9 cellular contexts compared by ENCODE assay signal in genomic region chr4:56958111-56958517, GRCh38. TPM values are rescaled to one million over a fixed set of nuclear protein-coding genes. Genes with fewer than 3 reads are reported as not detected.
DNase-seq lines count a peak whose midpoint lies in the region; ATAC-seq, FAIRE-seq and TF ChIP-seq lines count a peak whose summit lies in the region.
"Had no signal": no experiment of that assay in that cellular context is flagged by ENCODE, and none has a peak within 500 bp of the region (broad histone marks: within the 10 kb centered on the region; RNA-seq: fewer than 3 reads in every experiment).

No MANE protein-coding gene starts in this region.

- in situ Hi-C loops in astrocyte of the cerebellum (cut with HindIII; ENCODE audit: low sequenced_read_pairs), result no loop called here

- H3K4me3 ChIP-seq in ACC112 (ENCODE audit: low read depth, low read length) (peak overlapping the region; percentile 20), astrocyte of the cerebellum (ENCODE audit: low read depth, low read length) (peak overlapping the region; percentile 2), kidney epithelial cell (ENCODE audit: low read depth, low read length) (no peak overlapping the region)

- H3K79me2 ChIP-seq in ACC112 (ENCODE audit: control insufficient read depth, insufficient read depth, low read length, unreplicated experiment), result no peaks in the 10 kb centered on the region

- no peak for ATAC-seq in HG03442 (IDR thresholded peaks at IDR 0.05; ENCODE audit: unreplicated experiment)

- no peak for FAIRE-seq in GM12892 (lab: Jason Lieb, UNC)
- FAIRE-seq: G401.6 had no signal

- TF ChIP-seq CTCF in astrocyte of the cerebellum (IDR thresholded peaks at IDR 0.05; ENCODE audit: low read depth, low read length, missing control alignments), result no peak
- no peak for TF ChIP-seq CTCF in kidney epithelial cell (IDR thresholded peaks at IDR 0.05; ENCODE audit: insufficient read depth, low read length, poor library complexity, severe bottlenecking)

- H2AFZ ChIP-seq in ACC112 (ENCODE audit: low read length, unreplicated experiment), result peak overlapping the region; percentile 2

- H3K27me3 ChIP-seq in ACC112 (ENCODE audit: insufficient read depth, low read length), result no peaks in the 10 kb centered on the region
- H3K27me3 ChIP-seq in kidney epithelial cell (ENCODE audit: control insufficient read depth, insufficient read depth, low read length), result no peaks in the 10 kb centered on the region

- H3K36me3 ChIP-seq in ACC112 (ENCODE audit: insufficient read depth, low read length) (peaks cover 4% of the 10 kb centered on the region; the same call in 1 of the 2 replicates), kidney epithelial cell (ENCODE audit: control insufficient read depth, insufficient read depth, low read length) (no peaks in the 10 kb centered on the region)

- DNase-seq in NCI-H1105 (lab: John Stamatoyannopoulos, UW), result peak; percentile 6
- peak; percentile 95 for DNase-seq in astrocyte of the cerebellum (ENCODE audit: low read depth)
- DNase-seq in kidney epithelial cell (ENCODE audit: low read depth), result peak; percentile 87
- DNase-seq in superior temporal gyrus (ENCODE audit: extremely low spot score), result peak; percentile 60
- no peak for DNase-seq in GM12892 (ENCODE audit: insufficient read length)
- DNase-seq in UCSD-AML1 (lab: John Stamatoyannopoulos, UW; ENCODE audit: unreplicated experiment), result no peak

- peak overlapping the region; percentile 79 for H3K27ac ChIP-seq in ACC112 (ENCODE audit: low read depth, low read length)

- no peak for TF ChIP-seq POLR2A in GM12892 (IDR thresholded peaks at IDR 0.05; ENCODE audit: low read depth, low read length)

- peaks cover 14% of the 10 kb centered on the region for H3K4me1 ChIP-seq in ACC112 (ENCODE audit: control insufficient read depth, insufficient read depth, low read length, unreplicated experiment)

RNA-seq across cellular contexts. Expression of gene NOA1, which starts 19.3 kb away (rescaled TPM):
- total RNA-seq in kidney epithelial cell, result 25.1 and 27.3 TPM in 2 replicates
- 12.8 TPM for polyA plus RNA-seq in GM12892 (2012; ENCODE audit: missing spikeins)

RNA-seq across cellular contexts. Expression of gene POLR2B, which starts 20.6 kb away (rescaled TPM):
- 84.5 and 124 TPM in 2 replicates for total RNA-seq in kidney epithelial cell
- polyA plus RNA-seq in GM12892 (2012; ENCODE audit: missing spikeins), result 64.4 TPM

RNA-seq across cellular contexts. Expression of gene REST, which starts 50.4 kb away (rescaled TPM):
- total RNA-seq in kidney epithelial cell, result 40.7 and 46.0 TPM in 2 replicates
- 11.3 TPM for polyA plus RNA-seq in GM12892 (2012; ENCODE audit: missing spikeins)

Comparison
In these comparisons a context has a peak if more than half of its experiments do, and no peak if none do; other contexts are left out.
1. DNase-seq: peak in NCI-H1105 (single experiment), astrocyte of the cerebellum (single experiment), kidney epithelial cell (single experiment) and superior temporal gyrus (single experiment); none in GM12892 (single experiment) and UCSD-AML1 (single experiment).